ENCODE assay signal across 8 cellular contexts in the genomic region with DNA sequence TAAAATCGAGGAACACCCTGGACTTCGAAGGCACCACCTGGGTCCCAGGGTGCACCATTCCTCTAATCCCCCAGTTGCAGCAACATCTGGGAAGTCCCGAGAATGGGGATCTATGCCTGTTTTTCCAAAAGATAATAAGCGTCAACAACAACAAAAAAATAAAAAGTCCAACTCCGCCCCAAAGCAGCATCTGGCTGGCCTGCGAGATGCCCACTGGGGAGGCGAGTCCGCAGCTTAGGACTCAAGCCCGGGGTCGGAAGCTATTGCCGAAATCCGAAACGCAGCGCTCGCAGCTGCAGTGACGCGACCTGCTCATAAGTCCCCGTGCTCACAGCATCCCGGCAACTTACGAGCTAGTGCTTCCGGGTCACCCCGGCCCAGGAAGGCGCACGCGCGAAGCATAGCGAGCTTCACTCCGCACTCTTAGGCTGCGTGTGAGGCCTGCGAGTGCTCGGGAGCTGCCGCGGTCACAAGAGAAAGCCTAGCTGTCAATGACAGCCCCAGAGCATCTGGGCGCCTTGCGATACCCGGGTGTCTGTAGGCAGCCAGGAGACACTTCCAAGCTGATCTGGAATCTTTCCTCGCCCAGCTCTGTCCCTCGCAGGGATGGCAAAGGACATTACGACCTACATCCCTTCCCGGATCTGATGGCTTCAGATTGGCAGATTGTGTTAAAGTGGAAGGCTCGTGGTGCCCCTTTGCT. TPM values are rescaled to one million over a fixed set of nuclear protein-coding genes. Genes with fewer than 3 reads are reported as not detected.
DNase-seq lines count a peak whose midpoint lies in the region; ATAC-seq, FAIRE-seq and TF ChIP-seq lines count a peak whose summit lies in the region.

No MANE protein-coding gene starts in this region.

- intact Hi-C loops in body of pancreas (cut with DNase I) (no loop called here), sciatic nerve (cut with DNase I) (no loop called here)

- TF ChIP-seq POLR2A in body of pancreas (IDR thresholded peaks at IDR 0.05): peak; percentile 89 to 99 (median 98)

- FAIRE-seq in TTC549 (lab: Jason Lieb, UNC): peak; percentile 40

- DNase-seq in NCI-H2107 (lab: John Stamatoyannopoulos, UW) (peak; percentile 98), body of pancreas (peak; percentile 94 to 96 (median 96)), iPS DF 4.7 (ENCODE audit: extremely low read depth, low spot score) (peak; percentile 91), sciatic nerve (ENCODE audit: low spot score) (peak; percentile 98)

- H3K27me3 ChIP-seq in body of pancreas: no peaks in the 10 kb centered on the region

- H3K4me3 ChIP-seq in body of pancreas: peak overlapping the region; percentile 17 to 33

- peak; percentile 99 for ATAC-seq in GM18520 (IDR thresholded peaks at IDR 0.05; ENCODE audit: unreplicated experiment)
- peak; percentile 96 for ATAC-seq in HG03060 (IDR thresholded peaks at IDR 0.05; ENCODE audit: low read depth, unreplicated experiment)
- peak; percentile 100 for ATAC-seq in body of pancreas
- ATAC-seq in sciatic nerve: peak; percentile 100

- TF ChIP-seq CTCF in 22Rv1 (IDR thresholded peaks at IDR 0.05) (no peak), body of pancreas (IDR thresholded peaks at IDR 0.05) (no peak)

- peak overlapping the region; percentile 96 for H3K27ac ChIP-seq in 22Rv1
- peak overlapping the region; percentile 83 to 96 (median 90) for H3K27ac ChIP-seq in body of pancreas

- H3K36me3 ChIP-seq in body of pancreas (replicated peaks in 1 of 2; ENCODE audit: insufficient read depth in 1 of 2, low read depth in 2 of 2): peaks cover 0 to under 1% of the 10 kb centered on the region in 2 donors

- WGBS in body of pancreas, 2 donors: 1% methylated on average over 13 to 40 of the region's 41 CpGs

- H3K4me1 ChIP-seq in body of pancreas: peaks cover 7% of the 10 kb centered on the region

- H3K9me3 ChIP-seq in body of pancreas: no peaks in the 10 kb centered on the region

RNA-seq across cellular contexts. Expression of a gene that starts 9.9 kb away (rescaled TPM):
- total RNA-seq in body of pancreas (10 to 100 TPM; 15.2 to 20.0 TPM), sciatic nerve (35.6 TPM)

RNA-seq across cellular contexts. Expression of a gene that starts 16.6 kb away (rescaled TPM):
- 10 to 100 TPM in 1 of 2 donors, 1 to 10 TPM in 1; 4.3 to 13.5 TPM for total RNA-seq in body of pancreas
- 8.5 TPM for total RNA-seq in sciatic nerve

RNA-seq across cellular contexts. Expression of a gene that starts 21.9 kb away (rescaled TPM):
- total RNA-seq in body of pancreas (10 to 100 TPM; 17.5 to 24.1 TPM), sciatic nerve (53.7 TPM)

Comparison
In these comparisons a context has a peak if more than half of its experiments do, and no peak if none do; other contexts are left out.
1. Peak in every context shown above with its lines: DNase-seq, ATAC-seq, H3K4me3 ChIP-seq and H3K27ac ChIP-seq.